Comparison of ENCODE assay signal across 1 cellular context in the genomic region with DNA sequence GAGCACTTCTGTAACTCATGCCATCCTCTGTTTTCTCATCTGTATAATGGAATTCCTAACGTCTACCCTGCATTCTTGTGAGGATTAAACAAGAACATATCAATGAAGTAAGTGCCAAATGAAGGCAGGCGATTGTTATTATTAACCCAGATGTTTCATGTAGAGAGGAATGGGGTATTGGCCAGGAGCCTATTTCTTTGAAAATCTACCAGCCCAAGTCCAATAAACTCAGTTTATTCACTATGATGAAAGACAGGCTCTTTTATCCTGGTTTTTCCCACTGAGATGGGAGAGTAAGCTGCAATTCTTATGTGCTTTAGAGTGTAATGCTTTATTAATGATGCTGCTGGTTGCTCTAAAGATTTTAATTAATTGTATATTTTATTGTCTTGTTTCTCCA.
TF ChIP-seq lines count a peak whose summit lies in the region.

No MANE protein-coding gene starts in this region.

TF ChIP-seq in H1, 55 proteins besides CTCF, POLR2A, EP300 and RAD21:
- no peak for TF ChIP-seq EZH2 (IDR thresholded peaks at IDR 0.05; ENCODE audit: low read depth, low read length, severe bottlenecking)
- peak; percentile 60; the same call in 1 of the 2 replicates for TF ChIP-seq KDM1A (IDR thresholded peaks at IDR 0.05; ENCODE audit: borderline replicate concordance, low read length)
- no peak for TF ChIP-seq TAF7 (optimal IDR thresholded peaks at IDR 0.05; ENCODE audit: borderline replicate concordance, low read depth, low read length)
- TF ChIP-seq CTBP2 (IDR thresholded peaks at IDR 0.05; ENCODE audit: borderline replicate concordance, insufficient read depth, insufficient read length, low read length), result no peak
